8 cellular contexts compared by ENCODE assay signal in genomic region chr1:112700290-112701226, GRCh38. TPM values are rescaled to one million over a fixed set of nuclear protein-coding genes. Genes with fewer than 3 reads are reported as not detected.
DNase-seq lines count a peak whose midpoint lies in the region; ATAC-seq, FAIRE-seq and TF ChIP-seq lines count a peak whose summit lies in the region.

No MANE protein-coding gene starts in this region.

- no peaks in the 10 kb centered on the region for H3K27me3 Mint-ChIP-seq in activated CD8-positive, alpha-beta T cell treated with anti-CD3 and anti-CD28 coated beads for 36 hours

- peak overlapping the region; percentile 93 for H3K27ac Mint-ChIP-seq in activated CD8-positive, alpha-beta T cell treated with anti-CD3 and anti-CD28 coated beads for 36 hours

- intact Hi-C loops in activated CD8-positive, alpha-beta T cell treated with anti-CD3 and anti-CD28 coated beads for 36 hours (cut with micrococcal nuclease), result loop anchor here (10.0 kb wide), 1 partner anchor 86 kb away; the partner anchor contains the start of genes CAPZA1 and ST7L

- POLR2A ChIA-PET in activated CD8-positive, alpha-beta T cell treated with anti-CD3 and anti-CD28 coated beads for 36 hours (lab: Charles Lee), result interaction anchor here (0.9 to 7.5 kb wide), 5 partner anchors 8 to 82 kb away, joined by 3 to 59 read pairs (median 3); partner anchors contain the start of genes MOV10, PPM1J and ST7L

- peak; percentile 42 for DNase-seq in GM18507 (ENCODE audit: extremely low spot score, insufficient read length, low read depth)
- DNase-seq in NCI-H748 treated with DMSO at 0.1 percent for 48 hours (lab: John Stamatoyannopoulos, UW), result peak; percentile 73
- peak; percentile 93 for DNase-seq in activated CD8-positive, alpha-beta T cell treated with anti-CD3 and anti-CD28 coated beads for 36 hours
- DNase-seq in effector memory CD4-positive, alpha-beta T cell, result peak; percentile 38 to 50 (median 47)
- peak; percentile 98 for DNase-seq in medulla oblongata (ENCODE audit: extremely low spot score)
- peak; percentile 57 to 60 for DNase-seq in stimulated activated CD8-positive, alpha-beta memory T cell treated with anti-CD3 and anti-CD28 coated beads, Interleukin-15, amount 100 ng/mL, for 48 hours (ENCODE audit: low read depth in 2 of 2)

- CTCF ChIA-PET in activated CD8-positive, alpha-beta T cell treated with anti-CD3 and anti-CD28 coated beads for 36 hours (lab: Charles Lee), result interaction anchor here (0.8 to 6.2 kb wide), 3 partner anchors 10 to 82 kb away, joined by 3 to 60 read pairs (median 3); partner anchors contain the start of gene PPM1J

- H3K4me1 Mint-ChIP-seq in activated CD8-positive, alpha-beta T cell treated with anti-CD3 and anti-CD28 coated beads for 36 hours (ENCODE audit: low read depth), result peaks cover 54% of the 10 kb centered on the region

- no peaks in the 10 kb centered on the region for H3K9me3 Mint-ChIP-seq in activated CD8-positive, alpha-beta T cell treated with anti-CD3 and anti-CD28 coated beads for 36 hours

- peak; percentile 54 for FAIRE-seq in GM18507 (lab: Jason Lieb, UNC)

- H3K9me3 ChIP-seq in effector memory CD4-positive, alpha-beta T cell (ENCODE audit: control insufficient read depth, low read length), result no peaks in the 10 kb centered on the region

- peaks cover 21% of the 10 kb centered on the region for H3K36me3 ChIP-seq in effector memory CD4-positive, alpha-beta T cell (ENCODE audit: control insufficient read depth, insufficient read depth, low read length)

- TF ChIP-seq CTCF in activated CD8-positive, alpha-beta T cell treated with anti-CD3 and anti-CD28 coated beads for 36 hours (IDR thresholded peaks at IDR 0.05), result no peak

- ATAC-seq in HG03342 (IDR thresholded peaks at IDR 0.05; ENCODE audit: unreplicated experiment), result peak; percentile 40
- peak; percentile 51 for ATAC-seq in activated CD8-positive, alpha-beta T cell treated with anti-CD3 and anti-CD28 coated beads for 36 hours
- no peak for ATAC-seq in HG03457 (IDR thresholded peaks at IDR 0.05; ENCODE audit: unreplicated experiment)

- H3K4me3 ChIP-seq in effector memory CD4-positive, alpha-beta T cell (ENCODE audit: insufficient read depth, low read depth, low read length, poor library complexity, severe bottlenecking), result no peak overlapping the region

- H3K36me3 Mint-ChIP-seq in activated CD8-positive, alpha-beta T cell treated with anti-CD3 and anti-CD28 coated beads for 36 hours (ENCODE audit: low read depth), result peaks cover 17% of the 10 kb centered on the region

- peaks cover 28% of the 10 kb centered on the region for H3K4me1 ChIP-seq in effector memory CD4-positive, alpha-beta T cell (ENCODE audit: control insufficient read depth, insufficient read depth, low read length, poor library complexity, severe bottlenecking)

- no peaks in the 10 kb centered on the region for H3K27me3 ChIP-seq in effector memory CD4-positive, alpha-beta T cell (replicated peaks; ENCODE audit: control insufficient read depth, insufficient read depth, low read length, poor library complexity, severe bottlenecking)

- peak overlapping the region; percentile 47 for H3K27ac ChIP-seq in effector memory CD4-positive, alpha-beta T cell (ENCODE audit: insufficient read depth, low read length, poor library complexity, severe bottlenecking)

- no peak overlapping the region for H3K4me3 Mint-ChIP-seq in activated CD8-positive, alpha-beta T cell treated with anti-CD3 and anti-CD28 coated beads for 36 hours

RNA-seq across cellular contexts. Expression of gene RHOC, which starts 6.4 kb away (rescaled TPM):
- total RNA-seq in activated CD8-positive, alpha-beta T cell treated with anti-CD3 and anti-CD28 coated beads for 36 hours, result 10 to 100 TPM; 34.2 to 34.7 TPM

RNA-seq across cellular contexts. Expression of gene PPM1J, which starts 14.6 kb away (rescaled TPM):
- total RNA-seq in activated CD8-positive, alpha-beta T cell treated with anti-CD3 and anti-CD28 coated beads for 36 hours, result 1 to 10 TPM; 1.7 to 2.8 TPM

RNA-seq across cellular contexts. Expression of gene MOV10, which starts 26.1 kb away (rescaled TPM):
- 10 to 100 TPM; 77.2 to 78.5 TPM for total RNA-seq in activated CD8-positive, alpha-beta T cell treated with anti-CD3 and anti-CD28 coated beads for 36 hours

Comparison
In these comparisons a context has a peak if more than half of its experiments do, and no peak if none do; other contexts are left out.
1. DNase-seq: peak in every context shown above with its lines; median percentile 98 in medulla oblongata; 93 in activated CD8-positive, alpha-beta T cell treated with anti-CD3 and anti-CD28 coated beads for 36 hours; 73 in NCI-H748 treated with DMSO at 0.1 percent for 48 hours; 58 in stimulated activated CD8-positive, alpha-beta memory T cell treated with anti-CD3 and anti-CD28 coated beads, Interleukin-15, amount 100 ng/mL, for 48 hours; 47 in effector memory CD4-positive, alpha-beta T cell; 42 in GM18507.